1 cellular context compared by ENCODE assay signal in genomic region chr11:1882265-1883238, GRCh38.
TF ChIP-seq lines count a peak whose summit lies in the region.

No MANE protein-coding gene starts in this region.

TF ChIP-seq in HepG2, 621 proteins besides CTCF, POLR2A, EP300 and RAD21 (continued from another document and continues in another):
- TF ChIP-seq, protein P1, sequence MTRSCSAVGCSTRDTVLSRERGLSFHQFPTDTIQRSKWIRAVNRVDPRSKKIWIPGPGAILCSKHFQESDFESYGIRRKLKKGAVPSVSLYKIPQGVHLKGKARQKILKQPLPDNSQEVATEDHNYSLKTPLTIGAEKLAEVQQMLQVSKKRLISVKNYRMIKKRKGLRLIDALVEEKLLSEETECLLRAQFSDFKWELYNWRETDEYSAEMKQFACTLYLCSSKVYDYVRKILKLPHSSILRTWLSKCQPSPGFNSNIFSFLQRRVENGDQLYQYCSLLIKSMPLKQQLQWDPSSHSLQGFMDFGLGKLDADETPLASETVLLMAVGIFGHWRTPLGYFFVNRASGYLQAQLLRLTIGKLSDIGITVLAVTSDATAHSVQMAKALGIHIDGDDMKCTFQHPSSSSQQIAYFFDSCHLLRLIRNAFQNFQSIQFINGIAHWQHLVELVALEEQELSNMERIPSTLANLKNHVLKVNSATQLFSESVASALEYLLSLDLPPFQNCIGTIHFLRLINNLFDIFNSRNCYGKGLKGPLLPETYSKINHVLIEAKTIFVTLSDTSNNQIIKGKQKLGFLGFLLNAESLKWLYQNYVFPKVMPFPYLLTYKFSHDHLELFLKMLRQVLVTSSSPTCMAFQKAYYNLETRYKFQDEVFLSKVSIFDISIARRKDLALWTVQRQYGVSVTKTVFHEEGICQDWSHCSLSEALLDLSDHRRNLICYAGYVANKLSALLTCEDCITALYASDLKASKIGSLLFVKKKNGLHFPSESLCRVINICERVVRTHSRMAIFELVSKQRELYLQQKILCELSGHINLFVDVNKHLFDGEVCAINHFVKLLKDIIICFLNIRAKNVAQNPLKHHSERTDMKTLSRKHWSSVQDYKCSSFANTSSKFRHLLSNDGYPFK (CRISPR knock-in tag; IDR thresholded peaks at IDR 0.05; ENCODE audit: borderline replicate concordance): peak; percentile 40; the same call in 1 of the 2 replicates
- TF ChIP-seq ZFAT (CRISPR knock-in tag; conservative IDR thresholded peaks at IDR 0.05) (no peak), ZNF274 (CRISPR knock-in tag; IDR thresholded peaks at IDR 0.05) (peak; percentile 72; the same call in 1 of the 2 replicates), PCBP1 (IDR thresholded peaks at IDR 0.05; ENCODE audit: borderline replicate concordance, low read depth, low read length) (0 out of 2 replicates have a peak, but pooled peaks have one; percentile 68), CHD2 (IDR thresholded peaks at IDR 0.05; ENCODE audit: low read depth, low read length) (no peak), SAP130 (CRISPR knock-in tag; IDR thresholded peaks at IDR 0.05; ENCODE audit: low read depth) (peak; percentile 18; the same call in 1 of the 2 replicates), ZNF839 (CRISPR knock-in tag; IDR thresholded peaks at IDR 0.05; ENCODE audit: borderline replicate concordance) (0 out of 2 replicates have a peak, but pooled peaks have one; percentile 30), MBNL3 (CRISPR knock-in tag; conservative IDR thresholded peaks at IDR 0.05) (no peak), IKZF4 (CRISPR knock-in tag; IDR thresholded peaks at IDR 0.05; ENCODE audit: borderline replicate concordance, low read depth, not compliant biosample characterization) (no peak), ZNF724P (CRISPR knock-in tag; IDR thresholded peaks at IDR 0.05; ENCODE audit: borderline replicate concordance) (peak; percentile 5; the same call in 1 of the 2 replicates), ZNF781 (CRISPR knock-in tag; IDR thresholded peaks at IDR 0.05; ENCODE audit: borderline replicate concordance, not compliant biosample characterization) (no peak), ZNF205 (CRISPR knock-in tag; IDR thresholded peaks at IDR 0.05) (no peak), ZNF337 (CRISPR knock-in tag; IDR thresholded peaks at IDR 0.05; ENCODE audit: borderline replicate concordance, low read depth) (no peak), MIER3 (CRISPR knock-in tag; IDR thresholded peaks at IDR 0.05; ENCODE audit: borderline replicate concordance) (no peak), CBX2 (IDR thresholded peaks at IDR 0.05; ENCODE audit: low read depth, low read length) (no peak), CBX2 (CRISPR knock-in tag; IDR thresholded peaks at IDR 0.05; ENCODE audit: low read depth) (no peak), ZNF589 (CRISPR knock-in tag; conservative IDR thresholded peaks at IDR 0.05) (no peak), HOMEZ (CRISPR knock-in tag; IDR thresholded peaks at IDR 0.05; ENCODE audit: low read depth) (no peak), TEAD2 (CRISPR knock-in tag; IDR thresholded peaks at IDR 0.05) (no peak), ZBTB33 (CRISPR knock-in tag; IDR thresholded peaks at IDR 0.05) (0 out of 2 replicates have a peak, but pooled peaks have one; percentile 19), ZNF614 (CRISPR knock-in tag; IDR thresholded peaks at IDR 0.05; ENCODE audit: borderline replicate concordance) (0 out of 2 replicates have a peak, but pooled peaks have one; percentile 35), SPEN (CRISPR knock-in tag; IDR thresholded peaks at IDR 0.05; ENCODE audit: low read depth) (0 out of 2 replicates have a peak, but pooled peaks have one; percentile 0), KDM2A (CRISPR knock-in tag; IDR thresholded peaks at IDR 0.05; ENCODE audit: borderline replicate concordance, low read depth) (peak; percentile 65; the same call in 1 of the 2 replicates), ZFP91 (CRISPR knock-in tag; IDR thresholded peaks at IDR 0.05; ENCODE audit: borderline replicate concordance) (no peak), ZNF605 (CRISPR knock-in tag; IDR thresholded peaks at IDR 0.05) (peak; percentile 52; the same call in 1 of the 2 replicates), RXRA (CRISPR knock-in tag; IDR thresholded peaks at IDR 0.05) (0 out of 2 replicates have a peak, but pooled peaks have one; percentile 14), FOXO4 (CRISPR knock-in tag; conservative IDR thresholded peaks at IDR 0.05) (no peak), MXD4 (CRISPR knock-in tag; IDR thresholded peaks at IDR 0.05) (no peak), NFYB (CRISPR knock-in tag; IDR thresholded peaks at IDR 0.05) (no peak)
- TF ChIP-seq, protein P2, sequence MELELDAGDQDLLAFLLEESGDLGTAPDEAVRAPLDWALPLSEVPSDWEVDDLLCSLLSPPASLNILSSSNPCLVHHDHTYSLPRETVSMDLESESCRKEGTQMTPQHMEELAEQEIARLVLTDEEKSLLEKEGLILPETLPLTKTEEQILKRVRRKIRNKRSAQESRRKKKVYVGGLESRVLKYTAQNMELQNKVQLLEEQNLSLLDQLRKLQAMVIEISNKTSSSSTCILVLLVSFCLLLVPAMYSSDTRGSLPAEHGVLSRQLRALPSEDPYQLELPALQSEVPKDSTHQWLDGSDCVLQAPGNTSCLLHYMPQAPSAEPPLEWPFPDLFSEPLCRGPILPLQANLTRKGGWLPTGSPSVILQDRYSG (CRISPR knock-in tag; IDR thresholded peaks at IDR 0.05): no peak
- TF ChIP-seq, protein P3, sequence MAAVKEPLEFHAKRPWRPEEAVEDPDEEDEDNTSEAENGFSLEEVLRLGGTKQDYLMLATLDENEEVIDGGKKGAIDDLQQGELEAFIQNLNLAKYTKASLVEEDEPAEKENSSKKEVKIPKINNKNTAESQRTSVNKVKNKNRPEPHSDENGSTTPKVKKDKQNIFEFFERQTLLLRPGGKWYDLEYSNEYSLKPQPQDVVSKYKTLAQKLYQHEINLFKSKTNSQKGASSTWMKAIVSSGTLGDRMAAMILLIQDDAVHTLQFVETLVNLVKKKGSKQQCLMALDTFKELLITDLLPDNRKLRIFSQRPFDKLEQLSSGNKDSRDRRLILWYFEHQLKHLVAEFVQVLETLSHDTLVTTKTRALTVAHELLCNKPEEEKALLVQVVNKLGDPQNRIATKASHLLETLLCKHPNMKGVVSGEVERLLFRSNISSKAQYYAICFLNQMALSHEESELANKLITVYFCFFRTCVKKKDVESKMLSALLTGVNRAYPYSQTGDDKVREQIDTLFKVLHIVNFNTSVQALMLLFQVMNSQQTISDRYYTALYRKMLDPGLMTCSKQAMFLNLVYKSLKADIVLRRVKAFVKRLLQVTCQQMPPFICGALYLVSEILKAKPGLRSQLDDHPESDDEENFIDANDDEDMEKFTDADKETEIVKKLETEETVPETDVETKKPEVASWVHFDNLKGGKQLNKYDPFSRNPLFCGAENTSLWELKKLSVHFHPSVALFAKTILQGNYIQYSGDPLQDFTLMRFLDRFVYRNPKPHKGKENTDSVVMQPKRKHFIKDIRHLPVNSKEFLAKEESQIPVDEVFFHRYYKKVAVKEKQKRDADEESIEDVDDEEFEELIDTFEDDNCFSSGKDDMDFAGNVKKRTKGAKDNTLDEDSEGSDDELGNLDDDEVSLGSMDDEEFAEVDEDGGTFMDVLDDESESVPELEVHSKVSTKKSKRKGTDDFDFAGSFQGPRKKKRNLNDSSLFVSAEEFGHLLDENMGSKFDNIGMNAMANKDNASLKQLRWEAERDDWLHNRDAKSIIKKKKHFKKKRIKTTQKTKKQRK (IDR thresholded peaks at IDR 0.05; ENCODE audit: low read length): no peak
- TF ChIP-seq, protein P4, sequence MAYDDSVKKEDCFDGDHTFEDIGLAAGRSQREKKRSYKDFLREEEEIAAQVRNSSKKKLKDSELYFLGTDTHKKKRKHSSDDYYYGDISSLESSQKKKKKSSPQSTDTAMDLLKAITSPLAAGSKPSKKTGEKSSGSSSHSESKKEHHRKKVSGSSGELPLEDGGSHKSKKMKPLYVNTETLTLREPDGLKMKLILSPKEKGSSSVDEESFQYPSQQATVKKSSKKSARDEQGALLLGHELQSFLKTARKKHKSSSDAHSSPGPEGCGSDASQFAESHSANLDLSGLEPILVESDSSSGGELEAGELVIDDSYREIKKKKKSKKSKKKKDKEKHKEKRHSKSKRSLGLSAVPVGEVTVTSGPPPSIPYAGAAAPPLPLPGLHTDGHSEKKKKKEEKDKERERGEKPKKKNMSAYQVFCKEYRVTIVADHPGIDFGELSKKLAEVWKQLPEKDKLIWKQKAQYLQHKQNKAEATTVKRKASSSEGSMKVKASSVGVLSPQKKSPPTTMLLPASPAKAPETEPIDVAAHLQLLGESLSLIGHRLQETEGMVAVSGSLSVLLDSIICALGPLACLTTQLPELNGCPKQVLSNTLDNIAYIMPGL (CRISPR knock-in tag; IDR thresholded peaks at IDR 0.05; ENCODE audit: borderline replicate concordance in 1 of 2, low read depth in 1 of 2): peak; percentile 50 to 66; a peak in 3 of 4 replicates
- TF ChIP-seq, protein P5, sequence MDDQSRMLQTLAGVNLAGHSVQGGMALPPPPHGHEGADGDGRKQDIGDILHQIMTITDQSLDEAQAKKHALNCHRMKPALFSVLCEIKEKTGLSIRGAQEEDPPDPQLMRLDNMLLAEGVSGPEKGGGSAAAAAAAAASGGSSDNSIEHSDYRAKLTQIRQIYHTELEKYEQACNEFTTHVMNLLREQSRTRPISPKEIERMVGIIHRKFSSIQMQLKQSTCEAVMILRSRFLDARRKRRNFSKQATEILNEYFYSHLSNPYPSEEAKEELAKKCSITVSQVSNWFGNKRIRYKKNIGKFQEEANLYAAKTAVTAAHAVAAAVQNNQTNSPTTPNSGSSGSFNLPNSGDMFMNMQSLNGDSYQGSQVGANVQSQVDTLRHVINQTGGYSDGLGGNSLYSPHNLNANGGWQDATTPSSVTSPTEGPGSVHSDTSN (CRISPR knock-in tag; IDR thresholded peaks at IDR 0.05; ENCODE audit: borderline replicate concordance): no peak
- TF ChIP-seq, protein P6, sequence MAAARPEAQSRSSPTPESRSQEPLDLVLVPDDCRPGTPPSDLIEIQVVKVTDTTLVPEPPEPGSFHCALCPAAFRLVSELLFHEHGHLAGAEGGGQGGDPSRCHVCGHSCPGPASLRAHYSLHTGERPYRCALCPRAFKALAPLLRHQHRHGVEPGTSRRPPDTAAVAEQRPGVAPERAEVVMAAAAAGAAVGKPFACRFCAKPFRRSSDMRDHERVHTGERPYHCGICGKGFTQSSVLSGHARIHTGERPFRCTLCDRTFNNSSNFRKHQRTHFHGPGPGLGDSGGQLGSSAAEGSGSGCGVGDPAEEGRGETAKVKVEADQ (CRISPR knock-in tag; IDR thresholded peaks at IDR 0.05; ENCODE audit: borderline replicate concordance): no peak
- TF ChIP-seq, protein P7, sequence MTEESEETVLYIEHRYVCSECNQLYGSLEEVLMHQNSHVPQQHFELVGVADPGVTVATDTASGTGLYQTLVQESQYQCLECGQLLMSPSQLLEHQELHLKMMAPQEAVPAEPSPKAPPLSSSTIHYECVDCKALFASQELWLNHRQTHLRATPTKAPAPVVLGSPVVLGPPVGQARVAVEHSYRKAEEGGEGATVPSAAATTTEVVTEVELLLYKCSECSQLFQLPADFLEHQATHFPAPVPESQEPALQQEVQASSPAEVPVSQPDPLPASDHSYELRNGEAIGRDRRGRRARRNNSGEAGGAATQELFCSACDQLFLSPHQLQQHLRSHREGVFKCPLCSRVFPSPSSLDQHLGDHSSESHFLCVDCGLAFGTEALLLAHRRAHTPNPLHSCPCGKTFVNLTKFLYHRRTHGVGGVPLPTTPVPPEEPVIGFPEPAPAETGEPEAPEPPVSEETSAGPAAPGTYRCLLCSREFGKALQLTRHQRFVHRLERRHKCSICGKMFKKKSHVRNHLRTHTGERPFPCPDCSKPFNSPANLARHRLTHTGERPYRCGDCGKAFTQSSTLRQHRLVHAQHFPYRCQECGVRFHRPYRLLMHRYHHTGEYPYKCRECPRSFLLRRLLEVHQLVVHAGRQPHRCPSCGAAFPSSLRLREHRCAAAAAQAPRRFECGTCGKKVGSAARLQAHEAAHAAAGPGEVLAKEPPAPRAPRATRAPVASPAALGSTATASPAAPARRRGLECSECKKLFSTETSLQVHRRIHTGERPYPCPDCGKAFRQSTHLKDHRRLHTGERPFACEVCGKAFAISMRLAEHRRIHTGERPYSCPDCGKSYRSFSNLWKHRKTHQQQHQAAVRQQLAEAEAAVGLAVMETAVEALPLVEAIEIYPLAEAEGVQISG (CRISPR knock-in tag; IDR thresholded peaks at IDR 0.05): peak; percentile 57
